Comparison of ENCODE assay signal across 21 cellular contexts in the genomic region with DNA sequence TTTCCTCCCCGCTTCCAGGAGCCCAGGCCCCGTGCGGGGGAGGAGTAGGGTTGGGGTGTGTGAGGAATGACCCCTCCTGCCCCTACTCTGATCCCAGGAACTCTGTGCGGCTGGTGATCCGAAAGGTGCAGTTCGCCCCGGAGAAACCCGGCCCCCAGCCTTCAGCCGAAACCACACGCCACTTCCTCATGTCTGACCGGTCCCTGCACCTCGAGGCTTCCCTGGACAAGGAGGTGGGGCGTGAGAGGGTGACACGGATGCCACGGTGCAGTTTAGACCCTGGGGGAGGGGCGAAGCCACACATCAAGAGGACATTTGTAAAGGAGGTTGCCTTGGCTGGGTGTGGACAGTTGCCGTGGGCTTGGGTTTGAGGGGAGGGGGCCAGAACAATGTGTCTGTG. TPM values are rescaled to one million over a fixed set of nuclear protein-coding genes. Genes with fewer than 3 reads are reported as not detected.
DNase-seq lines count a peak whose midpoint lies in the region; ATAC-seq, FAIRE-seq and TF ChIP-seq lines count a peak whose summit lies in the region.
"Had no signal": no experiment of that assay in that cellular context is flagged by ENCODE, and none has a peak within 500 bp of the region (broad histone marks: within the 10 kb centered on the region; RNA-seq: fewer than 3 reads in every experiment).

No MANE protein-coding gene starts in this region.

- TF ChIP-seq RAD21 in HepG2 (CRISPR knock-in tag; IDR thresholded peaks at IDR 0.05): no peak

- TF ChIP-seq CTCF in HepG2 (CRISPR knock-in tag; IDR thresholded peaks at IDR 0.05): no peak

- no peak for TF ChIP-seq POLR2A in HepG2 (IDR thresholded peaks at IDR 0.05; ENCODE audit: insufficient read depth in 1 of 2, low read depth in 2 of 2, low read length in 2 of 2)

- no peak for DNase-seq in activated naive CD8-positive, alpha-beta T cell treated with anti-CD3 and anti-CD28 coated beads for 36 hours
- no peak for DNase-seq in activated naive CD8-positive, alpha-beta T cell treated with anti-CD3 and anti-CD28 coated beads, Interleukin-2, amount 50 U/mL, for 24 hours
- no peak for DNase-seq in activated CD8-positive, alpha-beta T cell treated with anti-CD3 and anti-CD28 coated beads, Interleukin-2, amount 10 ng/mL, durations not matched to agents 7 days and 5 days
- DNase-seq in HepG2 (ENCODE audit: low spot score) (no peak), LoVo (ENCODE audit: low spot score) (no peak)
- no peak for DNase-seq in stimulated activated effector memory CD8-positive, alpha-beta T cell treated with anti-CD3 and anti-CD28 coated beads, Interleukin-12 subunit alpha, Interleukin-12 subunit beta, amount 100 ng/mL, for 72 hours (ENCODE audit: low spot score in 2 of 2)
- DNase-seq: COR-L47, Kasumi-1, NCI-H1105, NCI-H1694, NCI-H2107, NCI-H226, NCI-H526, SHP77 had no signal

- H3K4me1 ChIP-seq in HepG2 (ENCODE audit: insufficient read depth, low read length): peaks cover 50% of the 10 kb centered on the region

- in situ Hi-C loops in HepG2 (cut with HindIII; ENCODE audit: extremely low pct_ligation_motif_present, low pct_unique_long_range_greater_than_20kb): no loop called here

- H3K4me2 ChIP-seq in HepG2 (ENCODE audit: low read depth, low read length): no peak overlapping the region

- H3K9ac ChIP-seq in HepG2 (ENCODE audit: insufficient read depth, low read depth, low read length): no peak overlapping the region

- no peaks in the 10 kb centered on the region for H3K79me2 ChIP-seq in HepG2 (ENCODE audit: insufficient read depth, low read length)

- peaks cover 28% of the 10 kb centered on the region for H3K4me1 Mint-ChIP-seq in activated naive CD8-positive, alpha-beta T cell treated with anti-CD3 and anti-CD28 coated beads for 36 hours
- H3K4me1 Mint-ChIP-seq in activated naive CD8-positive, alpha-beta T cell treated with anti-CD3 and anti-CD28 coated beads, Interleukin-2, amount 50 U/mL, for 24 hours: peaks cover 28% of the 10 kb centered on the region
- peaks cover 74% of the 10 kb centered on the region for H3K4me1 Mint-ChIP-seq in activated CD8-positive, alpha-beta T cell treated with anti-CD3 and anti-CD28 coated beads, Interleukin-2, amount 10 ng/mL, durations not matched to agents 7 days and 5 days (ENCODE audit: low read depth)
- H3K4me1 Mint-ChIP-seq in stimulated activated effector memory CD8-positive, alpha-beta T cell treated with anti-CD3 and anti-CD28 coated beads, Interleukin-12 subunit alpha, Interleukin-12 subunit beta, amount 100 ng/mL, for 72 hours: peaks cover 79% of the 10 kb centered on the region

- intact Hi-C loops in HepG2 (cut with micrococcal nuclease; ENCODE audit: unreplicated experiment): loop anchor here (10.0 kb wide), 1 partner anchor 247 kb away; a partner anchor contains a TSS

- POLR2A ChIA-PET in activated CD8-positive, alpha-beta T cell treated with anti-CD3 and anti-CD28 coated beads, Interleukin-2, amount 10 ng/mL, durations not matched to agents 7 days and 5 days (lab: Charles Lee): no interaction called here
- POLR2A ChIA-PET in HepG2 (lab: Yijun Ruan, JAX): no interaction called here

- H3K9me3 Mint-ChIP-seq in activated naive CD8-positive, alpha-beta T cell treated with anti-CD3 and anti-CD28 coated beads for 36 hours: no peaks in the 10 kb centered on the region
- H3K9me3 Mint-ChIP-seq in activated naive CD8-positive, alpha-beta T cell treated with anti-CD3 and anti-CD28 coated beads, Interleukin-2, amount 50 U/mL, for 24 hours: no peaks in the 10 kb centered on the region
- H3K9me3 Mint-ChIP-seq in activated CD8-positive, alpha-beta T cell treated with anti-CD3 and anti-CD28 coated beads, Interleukin-2, amount 10 ng/mL, durations not matched to agents 7 days and 5 days (ENCODE audit: insufficient read depth): no peaks in the 10 kb centered on the region
- H3K9me3 Mint-ChIP-seq in stimulated activated effector memory CD8-positive, alpha-beta T cell treated with anti-CD3 and anti-CD28 coated beads, Interleukin-12 subunit alpha, Interleukin-12 subunit beta, amount 100 ng/mL, for 72 hours: no peaks in the 10 kb centered on the region
- H3K9me3 Mint-ChIP-seq: IgD-negative memory B cell had no signal

- H3K4me3 ChIP-seq in HepG2 (replicated peaks in 1 of 3; ENCODE audit: insufficient read depth in 1 of 3, low read depth in 2 of 3, low read length in 3 of 3): no peak overlapping the region

- TF ChIP-seq EP300 in HepG2 (IDR thresholded peaks at IDR 0.05; ENCODE audit: low read depth in 2 of 2, low read length in 2 of 2) (no peak), HepG2 (CRISPR knock-in tag; IDR thresholded peaks at IDR 0.05; ENCODE audit: borderline replicate concordance) (no peak)

- H3K27ac ChIP-seq in HepG2 (ENCODE audit: extremely low read length, insufficient read depth, low read length): no peak overlapping the region

- H3K27me3 ChIP-seq in HepG2 (ENCODE audit: control insufficient read depth in 1 of 2, insufficient read depth in 2 of 2, low read length in 2 of 2): no peaks in the 10 kb centered on the region

- WGBS in HepG2 (ENCODE audit: low lambda C conversion rate): 95% methylated on average over 17 of the region's 17 CpGs

- peaks cover 22% of the 10 kb centered on the region for H3K36me3 Mint-ChIP-seq in activated naive CD8-positive, alpha-beta T cell treated with anti-CD3 and anti-CD28 coated beads for 36 hours
- H3K36me3 Mint-ChIP-seq in activated naive CD8-positive, alpha-beta T cell treated with anti-CD3 and anti-CD28 coated beads, Interleukin-2, amount 50 U/mL, for 24 hours (ENCODE audit: low read depth): peaks cover 37% of the 10 kb centered on the region
- peaks cover 74% of the 10 kb centered on the region for H3K36me3 Mint-ChIP-seq in activated CD8-positive, alpha-beta T cell treated with anti-CD3 and anti-CD28 coated beads, Interleukin-2, amount 10 ng/mL, durations not matched to agents 7 days and 5 days (ENCODE audit: low read depth)
- peaks cover 86% of the 10 kb centered on the region for H3K36me3 Mint-ChIP-seq in stimulated activated effector memory CD8-positive, alpha-beta T cell treated with anti-CD3 and anti-CD28 coated beads, Interleukin-12 subunit alpha, Interleukin-12 subunit beta, amount 100 ng/mL, for 72 hours

- CTCF ChIA-PET in activated CD8-positive, alpha-beta T cell treated with anti-CD3 and anti-CD28 coated beads, Interleukin-2, amount 10 ng/mL, durations not matched to agents 7 days and 5 days (lab: Charles Lee): interaction anchor here (1.4 kb wide), 1 partner anchor 69 kb away, joined by 3 read pairs; a partner anchor contains a TSS
- CTCF ChIA-PET in HepG2 (lab: Yijun Ruan, JAX; ENCODE audit: low intra/inter-chr PET ratio, low total read pairs): no interaction called here

- FAIRE-seq in HepG2 (lab: Jason Lieb, UNC): no peak
- FAIRE-seq: A204.1, H54, RCC 7860 had no signal

- H3K4me3 Mint-ChIP-seq in activated naive CD8-positive, alpha-beta T cell treated with anti-CD3 and anti-CD28 coated beads for 36 hours: no peak overlapping the region
- no peak overlapping the region for H3K4me3 Mint-ChIP-seq in activated naive CD8-positive, alpha-beta T cell treated with anti-CD3 and anti-CD28 coated beads, Interleukin-2, amount 50 U/mL, for 24 hours
- peak overlapping the region; percentile 60 for H3K4me3 Mint-ChIP-seq in activated CD8-positive, alpha-beta T cell treated with anti-CD3 and anti-CD28 coated beads, Interleukin-2, amount 10 ng/mL, durations not matched to agents 7 days and 5 days
- peak overlapping the region; percentile 49 for H3K4me3 Mint-ChIP-seq in stimulated activated effector memory CD8-positive, alpha-beta T cell treated with anti-CD3 and anti-CD28 coated beads, Interleukin-12 subunit alpha, Interleukin-12 subunit beta, amount 100 ng/mL, for 72 hours
- H3K4me3 Mint-ChIP-seq: IgD-negative memory B cell had no signal

- no peak overlapping the region for H2AFZ ChIP-seq in HepG2 (ENCODE audit: low read length)

- BruUV-seq in HepG2 (replicated peaks; lab: Mats Ljungman, UMichigan): no TSS peak

- H4K20me1 ChIP-seq in HepG2 (ENCODE audit: insufficient read depth, low read length): no peaks in the 10 kb centered on the region

- ATAC-seq in activated naive CD8-positive, alpha-beta T cell treated with anti-CD3 and anti-CD28 coated beads, Interleukin-2, amount 50 U/mL, for 24 hours: no peak
- ATAC-seq in activated CD8-positive, alpha-beta T cell treated with anti-CD3 and anti-CD28 coated beads, Interleukin-2, amount 10 ng/mL, durations not matched to agents 7 days and 5 days: no peak
- ATAC-seq in HepG2: no peak
- ATAC-seq in stimulated activated effector memory CD8-positive, alpha-beta T cell treated with anti-CD3 and anti-CD28 coated beads, Interleukin-12 subunit alpha, Interleukin-12 subunit beta, amount 100 ng/mL, for 72 hours: no peak
- no peak for ATAC-seq in GM21447 (IDR thresholded peaks at IDR 0.05; ENCODE audit: unreplicated experiment)
- ATAC-seq in GM19324 (IDR thresholded peaks at IDR 0.05; ENCODE audit: low FRiP score, unreplicated experiment): no peak

- peaks cover 11 to 37% of the 10 kb centered on the region in 2 experiments; a peak in 4 of 5 replicates for H3K36me3 ChIP-seq in HepG2 (replicated peaks in 1 of 2; ENCODE audit: control insufficient read depth in 1 of 2, insufficient read depth in 2 of 2, low read length in 2 of 2)

- peak overlapping the region; percentile 59 for H3K27ac Mint-ChIP-seq in activated naive CD8-positive, alpha-beta T cell treated with anti-CD3 and anti-CD28 coated beads for 36 hours
- no peak overlapping the region for H3K27ac Mint-ChIP-seq in activated naive CD8-positive, alpha-beta T cell treated with anti-CD3 and anti-CD28 coated beads, Interleukin-2, amount 50 U/mL, for 24 hours
- peak overlapping the region; percentile 82 for H3K27ac Mint-ChIP-seq in activated CD8-positive, alpha-beta T cell treated with anti-CD3 and anti-CD28 coated beads, Interleukin-2, amount 10 ng/mL, durations not matched to agents 7 days and 5 days
- H3K27ac Mint-ChIP-seq in stimulated activated effector memory CD8-positive, alpha-beta T cell treated with anti-CD3 and anti-CD28 coated beads, Interleukin-12 subunit alpha, Interleukin-12 subunit beta, amount 100 ng/mL, for 72 hours: peak overlapping the region; percentile 95

- H3K27me3 Mint-ChIP-seq in activated naive CD8-positive, alpha-beta T cell treated with anti-CD3 and anti-CD28 coated beads for 36 hours: no peaks in the 10 kb centered on the region
- H3K27me3 Mint-ChIP-seq in activated naive CD8-positive, alpha-beta T cell treated with anti-CD3 and anti-CD28 coated beads, Interleukin-2, amount 50 U/mL, for 24 hours: no peaks in the 10 kb centered on the region
- no peaks in the 10 kb centered on the region for H3K27me3 Mint-ChIP-seq in activated CD8-positive, alpha-beta T cell treated with anti-CD3 and anti-CD28 coated beads, Interleukin-2, amount 10 ng/mL, durations not matched to agents 7 days and 5 days (ENCODE audit: low read depth)
- H3K27me3 Mint-ChIP-seq: IgD-negative memory B cell had no signal

- H3K9me3 ChIP-seq in HepG2 (ENCODE audit: low read length): no peaks in the 10 kb centered on the region

RNA-seq across cellular contexts. Expression of a gene that starts 7.4 kb away (rescaled TPM):
- 100 to 1,000 TPM; 161 to 170 TPM for total RNA-seq in activated naive CD8-positive, alpha-beta T cell treated with anti-CD3 and anti-CD28 coated beads for 36 hours
- total RNA-seq in activated CD8-positive, alpha-beta T cell treated with anti-CD3 and anti-CD28 coated beads, Interleukin-2, amount 10 ng/mL, durations not matched to agents 7 days and 5 days: 100 to 1,000 TPM; 302 to 316 TPM
- 15.5 and 21.5 TPM in 2 replicates for total RNA-seq in HepG2 (2016; rRNA removed; fragmentation: Illumina TruSeq; extraction: Trizol)
- 26.6 and 31.6 TPM in 2 replicates for total RNA-seq in HepG2 (2016; cell fraction: cytosol; rRNA removed; fragmentation: Illumina TruSeq; extraction: Trizol; ENCODE audit: low read depth)
- total RNA-seq in HepG2 (2016; cell fraction: insoluble cytoplasmic fraction; rRNA removed; fragmentation: Illumina TruSeq; extraction: Trizol): 11.0 and 21.7 TPM in 2 replicates
- 39.2 and 42.1 TPM in 2 replicates for total RNA-seq in HepG2 (2016; cell fraction: membrane; rRNA removed; fragmentation: Illumina TruSeq; extraction: Trizol)
- total RNA-seq in HepG2 (2016; cell fraction: nucleus; rRNA removed; fragmentation: Illumina TruSeq; extraction: Trizol): 14.4 and 14.9 TPM in 2 replicates
- 49.2 and 58.4 TPM in 2 replicates for polyA plus RNA-seq in HepG2 (2011; rRNA removed)
- 39.2 and 47.6 TPM in 2 replicates for polyA plus RNA-seq in HepG2 (2011; cell fraction: cytosol; rRNA removed)
- polyA plus RNA-seq in HepG2 (2011; cell fraction: nucleus; rRNA removed): 125 and 127 TPM in 2 replicates
- polyA plus RNA-seq in HepG2 (2012): 56.5 and 69.1 TPM in 2 replicates
- polyA plus RNA-seq in HepG2 (2016; cell fraction: cytosol; fragmentation: Illumina TruSeq; extraction: Trizol; ENCODE audit: low read depth): 73.1 and 77.8 TPM in 2 replicates
- 31.2 and 37.0 TPM in 2 replicates for polyA plus RNA-seq in HepG2 (2016; cell fraction: insoluble cytoplasmic fraction; fragmentation: Illumina TruSeq; extraction: Trizol; ENCODE audit: low read depth)
- polyA plus RNA-seq in HepG2 (2016; cell fraction: membrane; fragmentation: Illumina TruSeq; extraction: Trizol; ENCODE audit: low read depth): 82.8 and 84.1 TPM in 2 replicates
- polyA plus RNA-seq in HepG2 (2016; cell fraction: nucleus; fragmentation: Illumina TruSeq; extraction: Trizol; ENCODE audit: insufficient read depth, low read depth): 77.0 and 85.1 TPM in 2 replicates
- polyA minus RNA-seq in HepG2 (2011; rRNA and poly(A)+ RNA removed; ENCODE audit: low replicate concordance): 30.3 and 32.9 TPM in 2 replicates
- polyA minus RNA-seq in HepG2 (2011; cell fraction: cytosol; rRNA and poly(A)+ RNA removed): 17.3 and 18.1 TPM in 2 replicates
- polyA minus RNA-seq in HepG2 (2011; cell fraction: nucleus; rRNA and poly(A)+ RNA removed): 19.2 and 23.5 TPM in 2 replicates

RNA-seq across cellular contexts. Expression of a gene that starts 13.4 kb away (rescaled TPM):
- total RNA-seq in activated naive CD8-positive, alpha-beta T cell treated with anti-CD3 and anti-CD28 coated beads for 36 hours: 10 to 100 TPM; 18.3 to 21.0 TPM
- 10 to 100 TPM; 23.0 to 27.2 TPM for total RNA-seq in activated CD8-positive, alpha-beta T cell treated with anti-CD3 and anti-CD28 coated beads, Interleukin-2, amount 10 ng/mL, durations not matched to agents 7 days and 5 days
- total RNA-seq in HepG2 (2016; rRNA removed; fragmentation: Illumina TruSeq; extraction: Trizol): 20.2 and 25.1 TPM in 2 replicates
- 3.6 and 4.5 TPM in 2 replicates for total RNA-seq in HepG2 (2016; cell fraction: cytosol; rRNA removed; fragmentation: Illumina TruSeq; extraction: Trizol; ENCODE audit: low read depth)
- total RNA-seq in HepG2 (2016; cell fraction: insoluble cytoplasmic fraction; rRNA removed; fragmentation: Illumina TruSeq; extraction: Trizol): 20.3 and 31.3 TPM in 2 replicates
- total RNA-seq in HepG2 (2016; cell fraction: membrane; rRNA removed; fragmentation: Illumina TruSeq; extraction: Trizol): 6.8 and 9.9 TPM in 2 replicates
- total RNA-seq in HepG2 (2016; cell fraction: nucleus; rRNA removed; fragmentation: Illumina TruSeq; extraction: Trizol): 7.9 and 8.0 TPM in 2 replicates
- 36.2 and 39.0 TPM in 2 replicates for polyA plus RNA-seq in HepG2 (2011; rRNA removed)
- polyA plus RNA-seq in HepG2 (2011; cell fraction: cytosol; rRNA removed): 34.0 and 41.9 TPM in 2 replicates
- 23.2 and 26.5 TPM in 2 replicates for polyA plus RNA-seq in HepG2 (2011; cell fraction: nucleus; rRNA removed)
- 23.6 and 23.7 TPM in 2 replicates for polyA plus RNA-seq in HepG2 (2012)
- polyA plus RNA-seq in HepG2 (2016; cell fraction: cytosol; fragmentation: Illumina TruSeq; extraction: Trizol; ENCODE audit: low read depth): 4.5 and 4.8 TPM in 2 replicates
- polyA plus RNA-seq in HepG2 (2016; cell fraction: insoluble cytoplasmic fraction; fragmentation: Illumina TruSeq; extraction: Trizol; ENCODE audit: low read depth): 34.8 and 37.3 TPM in 2 replicates
- 7.4 and 8.2 TPM in 2 replicates for polyA plus RNA-seq in HepG2 (2016; cell fraction: membrane; fragmentation: Illumina TruSeq; extraction: Trizol; ENCODE audit: low read depth)
- polyA plus RNA-seq in HepG2 (2016; cell fraction: nucleus; fragmentation: Illumina TruSeq; extraction: Trizol; ENCODE audit: insufficient read depth, low read depth): 23.5 and 24.2 TPM in 2 replicates
- 12.0 and 42.0 TPM in 2 replicates for polyA minus RNA-seq in HepG2 (2011; rRNA and poly(A)+ RNA removed; ENCODE audit: low replicate concordance)
- polyA minus RNA-seq in HepG2 (2011; cell fraction: cytosol; rRNA and poly(A)+ RNA removed): 9.0 and 13.7 TPM in 2 replicates
- 8.0 and 9.3 TPM in 2 replicates for polyA minus RNA-seq in HepG2 (2011; cell fraction: nucleus; rRNA and poly(A)+ RNA removed)

RNA-seq across cellular contexts. Expression of a gene that starts 13.9 kb away (rescaled TPM):
- total RNA-seq in activated naive CD8-positive, alpha-beta T cell treated with anti-CD3 and anti-CD28 coated beads for 36 hours: 100 to 1,000 TPM; 110 to 122 TPM
- 10 to 100 TPM; 69.2 to 76.1 TPM for total RNA-seq in activated CD8-positive, alpha-beta T cell treated with anti-CD3 and anti-CD28 coated beads, Interleukin-2, amount 10 ng/mL, durations not matched to agents 7 days and 5 days
- total RNA-seq in HepG2 (2016; rRNA removed; fragmentation: Illumina TruSeq; extraction: Trizol): 27.8 and 33.2 TPM in 2 replicates
- 8.6 and 9.3 TPM in 2 replicates for total RNA-seq in HepG2 (2016; cell fraction: cytosol; rRNA removed; fragmentation: Illumina TruSeq; extraction: Trizol; ENCODE audit: low read depth)
- 29.7 and 32.3 TPM in 2 replicates for total RNA-seq in HepG2 (2016; cell fraction: insoluble cytoplasmic fraction; rRNA removed; fragmentation: Illumina TruSeq; extraction: Trizol)
- total RNA-seq in HepG2 (2016; cell fraction: membrane; rRNA removed; fragmentation: Illumina TruSeq; extraction: Trizol): 8.2 and 11.4 TPM in 2 replicates
- 38.3 and 51.4 TPM in 2 replicates for total RNA-seq in HepG2 (2016; cell fraction: nucleus; rRNA removed; fragmentation: Illumina TruSeq; extraction: Trizol)
- polyA plus RNA-seq in HepG2 (2011; rRNA removed): 14.9 and 22.5 TPM in 2 replicates
- polyA plus RNA-seq in HepG2 (2011; cell fraction: cytosol; rRNA removed): 4.3 and 5.4 TPM in 2 replicates
- 83.8 and 108 TPM in 2 replicates for polyA plus RNA-seq in HepG2 (2011; cell fraction: nucleus; rRNA removed)
- polyA plus RNA-seq in HepG2 (2012): 32.3 and 36.6 TPM in 2 replicates
- 1.4 and 1.8 TPM in 2 replicates for polyA plus RNA-seq in HepG2 (2016; cell fraction: cytosol; fragmentation: Illumina TruSeq; extraction: Trizol; ENCODE audit: low read depth)
- polyA plus RNA-seq in HepG2 (2016; cell fraction: insoluble cytoplasmic fraction; fragmentation: Illumina TruSeq; extraction: Trizol; ENCODE audit: low read depth): 18.5 and 30.6 TPM in 2 replicates
- 3.5 and 4.7 TPM in 2 replicates for polyA plus RNA-seq in HepG2 (2016; cell fraction: membrane; fragmentation: Illumina TruSeq; extraction: Trizol; ENCODE audit: low read depth)
- 96.8 and 111 TPM in 2 replicates for polyA plus RNA-seq in HepG2 (2016; cell fraction: nucleus; fragmentation: Illumina TruSeq; extraction: Trizol; ENCODE audit: insufficient read depth, low read depth)
- polyA minus RNA-seq in HepG2 (2011; rRNA and poly(A)+ RNA removed; ENCODE audit: low replicate concordance): 69.8 and 87.2 TPM in 2 replicates
- 14.3 and 16.8 TPM in 2 replicates for polyA minus RNA-seq in HepG2 (2011; cell fraction: cytosol; rRNA and poly(A)+ RNA removed)
- polyA minus RNA-seq in HepG2 (2011; cell fraction: nucleus; rRNA and poly(A)+ RNA removed): 39.3 and 65.8 TPM in 2 replicates

RNA-seq across cellular contexts. Expression of a gene that starts 21.8 kb away (rescaled TPM):
- not detected for total RNA-seq in activated naive CD8-positive, alpha-beta T cell treated with anti-CD3 and anti-CD28 coated beads for 36 hours
- not detected for total RNA-seq in activated CD8-positive, alpha-beta T cell treated with anti-CD3 and anti-CD28 coated beads, Interleukin-2, amount 10 ng/mL, durations not matched to agents 7 days and 5 days
- total RNA-seq in HepG2 (2016; rRNA removed; fragmentation: Illumina TruSeq; extraction: Trizol): 0.15 and 0.24 TPM in 2 replicates
- total RNA-seq in HepG2 (2016; cell fraction: cytosol; rRNA removed; fragmentation: Illumina TruSeq; extraction: Trizol; ENCODE audit: low read depth): not detected in 2 replicates
- total RNA-seq in HepG2 (2016; cell fraction: insoluble cytoplasmic fraction; rRNA removed; fragmentation: Illumina TruSeq; extraction: Trizol): 0.16 and 0.39 TPM in 2 replicates
- 0.10 and 0.12 TPM in 2 replicates for total RNA-seq in HepG2 (2016; cell fraction: membrane; rRNA removed; fragmentation: Illumina TruSeq; extraction: Trizol)
- total RNA-seq in HepG2 (2016; cell fraction: nucleus; rRNA removed; fragmentation: Illumina TruSeq; extraction: Trizol): 0.38 and 0.43 TPM in 2 replicates
- polyA plus RNA-seq in HepG2 (2011; rRNA removed): 2.7 and 3.6 TPM in 2 replicates
- polyA plus RNA-seq in HepG2 (2011; cell fraction: cytosol; rRNA removed): 1.5 and 1.7 TPM in 2 replicates
- polyA plus RNA-seq in HepG2 (2011; cell fraction: nucleus; rRNA removed): 14.3 and 15.2 TPM in 2 replicates
- polyA plus RNA-seq in HepG2 (2012): 2.0 and 2.7 TPM in 2 replicates
- 0.16 and 0.17 TPM in 2 replicates for polyA plus RNA-seq in HepG2 (2016; cell fraction: cytosol; fragmentation: Illumina TruSeq; extraction: Trizol; ENCODE audit: low read depth)
- polyA plus RNA-seq in HepG2 (2016; cell fraction: insoluble cytoplasmic fraction; fragmentation: Illumina TruSeq; extraction: Trizol; ENCODE audit: low read depth): 0.28 and 0.33 TPM in 2 replicates
- 0.27 and 0.44 TPM in 2 replicates for polyA plus RNA-seq in HepG2 (2016; cell fraction: membrane; fragmentation: Illumina TruSeq; extraction: Trizol; ENCODE audit: low read depth)
- 0.75 and 1.6 TPM in 2 replicates for polyA plus RNA-seq in HepG2 (2016; cell fraction: nucleus; fragmentation: Illumina TruSeq; extraction: Trizol; ENCODE audit: insufficient read depth, low read depth)
- polyA minus RNA-seq in HepG2 (2011; rRNA and poly(A)+ RNA removed; ENCODE audit: low replicate concordance): 0.07 and 2.5 TPM in 2 replicates
- 0.53 and 0.79 TPM in 2 replicates for polyA minus RNA-seq in HepG2 (2011; cell fraction: cytosol; rRNA and poly(A)+ RNA removed)
- polyA minus RNA-seq in HepG2 (2011; cell fraction: nucleus; rRNA and poly(A)+ RNA removed): 1.5 and 2.7 TPM in 2 replicates
- total RNA-seq: HT1080 had no signal
- polyA plus RNA-seq: IgD-negative memory B cell had no signal

RNA-seq across cellular contexts. Expression of a gene that starts 21.9 kb away (rescaled TPM):
- total RNA-seq in activated naive CD8-positive, alpha-beta T cell treated with anti-CD3 and anti-CD28 coated beads for 36 hours: 1 to 10 TPM; 2.0 to 3.3 TPM
- total RNA-seq in activated CD8-positive, alpha-beta T cell treated with anti-CD3 and anti-CD28 coated beads, Interleukin-2, amount 10 ng/mL, durations not matched to agents 7 days and 5 days: under 1 TPM; 0.50 to 0.89 TPM
- total RNA-seq in HepG2 (2016; rRNA removed; fragmentation: Illumina TruSeq; extraction: Trizol): 5.4 and 9.4 TPM in 2 replicates
- 5.4 and 8.2 TPM in 2 replicates for total RNA-seq in HepG2 (2016; cell fraction: cytosol; rRNA removed; fragmentation: Illumina TruSeq; extraction: Trizol; ENCODE audit: low read depth)
- 5.6 and 11.1 TPM in 2 replicates for total RNA-seq in HepG2 (2016; cell fraction: insoluble cytoplasmic fraction; rRNA removed; fragmentation: Illumina TruSeq; extraction: Trizol)
- 12.1 and 12.5 TPM in 2 replicates for total RNA-seq in HepG2 (2016; cell fraction: membrane; rRNA removed; fragmentation: Illumina TruSeq; extraction: Trizol)
- total RNA-seq in HepG2 (2016; cell fraction: nucleus; rRNA removed; fragmentation: Illumina TruSeq; extraction: Trizol): 7.9 and 8.2 TPM in 2 replicates
- 101 and 142 TPM in 2 replicates for polyA plus RNA-seq in HepG2 (2011; rRNA removed)
- 89.5 and 125 TPM in 2 replicates for polyA plus RNA-seq in HepG2 (2011; cell fraction: cytosol; rRNA removed)
- 24.7 and 41.2 TPM in 2 replicates for polyA plus RNA-seq in HepG2 (2011; cell fraction: nucleus; rRNA removed)
- 81.6 and 102 TPM in 2 replicates for polyA plus RNA-seq in HepG2 (2012)
- polyA plus RNA-seq in HepG2 (2016; cell fraction: cytosol; fragmentation: Illumina TruSeq; extraction: Trizol; ENCODE audit: low read depth): 18.9 and 20.3 TPM in 2 replicates
- 20.4 and 22.7 TPM in 2 replicates for polyA plus RNA-seq in HepG2 (2016; cell fraction: insoluble cytoplasmic fraction; fragmentation: Illumina TruSeq; extraction: Trizol; ENCODE audit: low read depth)
- polyA plus RNA-seq in HepG2 (2016; cell fraction: membrane; fragmentation: Illumina TruSeq; extraction: Trizol; ENCODE audit: low read depth): 28.0 and 31.1 TPM in 2 replicates
- polyA plus RNA-seq in HepG2 (2016; cell fraction: nucleus; fragmentation: Illumina TruSeq; extraction: Trizol; ENCODE audit: insufficient read depth, low read depth): 27.8 and 36.4 TPM in 2 replicates
- 7.1 and 65.0 TPM in 2 replicates for polyA minus RNA-seq in HepG2 (2011; rRNA and poly(A)+ RNA removed; ENCODE audit: low replicate concordance)
- 41.8 and 54.5 TPM in 2 replicates for polyA minus RNA-seq in HepG2 (2011; cell fraction: cytosol; rRNA and poly(A)+ RNA removed)
- polyA minus RNA-seq in HepG2 (2011; cell fraction: nucleus; rRNA and poly(A)+ RNA removed): 9.3 and 13.4 TPM in 2 replicates

Comparison
In these comparisons a context has a peak if more than half of its experiments do, and no peak if none do; other contexts are left out.
1. H3K4me3 Mint-ChIP-seq: peak in activated CD8-positive, alpha-beta T cell treated with anti-CD3 and anti-CD28 coated beads, Interleukin-2, amount 10 ng/mL, durations not matched to agents 7 days and 5 days (single experiment) and stimulated activated effector memory CD8-positive, alpha-beta T cell treated with anti-CD3 and anti-CD28 coated beads, Interleukin-12 subunit alpha, Interleukin-12 subunit beta, amount 100 ng/mL, for 72 hours (single experiment); none in activated naive CD8-positive, alpha-beta T cell treated with anti-CD3 and anti-CD28 coated beads for 36 hours (single experiment) and activated naive CD8-positive, alpha-beta T cell treated with anti-CD3 and anti-CD28 coated beads, Interleukin-2, amount 50 U/mL, for 24 hours (single experiment).